Comparison of ENCODE assay signal across 18 cellular contexts in the genomic region with DNA sequence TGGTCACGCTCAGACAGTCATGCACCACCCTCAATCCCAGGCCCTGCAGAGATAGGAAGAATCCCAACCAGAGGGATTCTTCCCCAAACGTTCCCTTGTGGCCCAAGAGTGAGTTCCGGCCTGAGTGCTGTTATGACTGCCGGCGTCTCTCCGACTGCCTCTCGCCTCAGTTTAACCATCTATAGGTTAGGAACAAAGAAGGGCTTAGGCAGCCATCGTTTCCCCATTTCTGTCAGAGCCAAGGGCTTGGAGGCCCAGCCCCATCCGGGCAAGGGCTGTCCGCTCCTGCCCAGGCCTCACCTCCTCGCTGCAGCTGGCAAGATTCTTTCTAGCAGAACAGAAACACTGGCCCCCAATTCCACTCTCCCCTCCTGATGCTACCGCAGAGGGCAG. TPM values are rescaled to one million over a fixed set of nuclear protein-coding genes. Genes with fewer than 3 reads are reported as not detected.
DNase-seq lines count a peak whose midpoint lies in the region; ATAC-seq and TF ChIP-seq lines count a peak whose summit lies in the region.
"Had no signal": no experiment of that assay in that cellular context is flagged by ENCODE, and none has a peak within 500 bp of the region (broad histone marks: within the 10 kb centered on the region; RNA-seq: fewer than 3 reads in every experiment).

No MANE protein-coding gene starts in this region.

- H2AK5ac ChIP-seq in mesendoderm (ENCODE audit: low read length) = no peak overlapping the region

- H3K27me3 ChIP-seq in adipocyte (replicated peaks; ENCODE audit: control insufficient read depth, insufficient read depth, low read length) = no peaks in the 10 kb centered on the region
- no peaks in the 10 kb centered on the region for H3K27me3 ChIP-seq in mesendoderm (ENCODE audit: insufficient read depth, low read length, poor library complexity)
- no peaks in the 10 kb centered on the region for H3K27me3 ChIP-seq in sigmoid colon
- H3K27me3 ChIP-seq in right lobe of liver = no peaks in the 10 kb centered on the region

- DNase-seq in activated effector memory CD4-positive, alpha-beta T cell treated with anti-CD3 and anti-CD28 coated beads, Interleukin-2, amount 50 U/mL, for 16 hours = peak; percentile 17
- no peak for DNase-seq in activated effector memory CD4-positive, alpha-beta T cell treated with Interleukin-2 at 50 U/mL for 16 hours
- no peak for DNase-seq in adipocyte (ENCODE audit: low read depth)
- DNase-seq in mesendoderm = no peak
- DNase-seq in sigmoid colon = no peak
- no peak for DNase-seq in NCI-H2171 treated with DMSO at 0.1 percent for 48 hours (lab: John Stamatoyannopoulos, UW)
- DNase-seq in inferior parietal cortex (ENCODE audit: extremely low spot score) = no peak
- no peak for DNase-seq in right lobe of liver
- DNase-seq: AML-193; Caco-2; CD4-positive, alpha-beta T cell; GM23248; HCEC 1CT had no signal

- no peaks in the 10 kb centered on the region for H3K36me3 ChIP-seq in adipocyte (ENCODE audit: control insufficient read depth, insufficient read depth, low read length, severe bottlenecking)
- no peaks in the 10 kb centered on the region for H3K36me3 ChIP-seq in mesendoderm (ENCODE audit: control insufficient read depth, insufficient read depth, low read length)
- no peaks in the 10 kb centered on the region for H3K36me3 ChIP-seq in sigmoid colon
- no peaks in the 10 kb centered on the region for H3K36me3 ChIP-seq in right lobe of liver

- H2BK120ac ChIP-seq in mesendoderm (ENCODE audit: low read depth, low read length) = no peak overlapping the region

- TF ChIP-seq POLR2A in sigmoid colon (IDR thresholded peaks at IDR 0.05) (no peak), right lobe of liver (IDR thresholded peaks at IDR 0.05) (no peak)

- no peak for ATAC-seq in right lobe of liver
- ATAC-seq: A549 had no signal

- TF ChIP-seq CTCF in sigmoid colon (IDR thresholded peaks at IDR 0.05) (no peak), right lobe of liver (IDR thresholded peaks at IDR 0.05) (no peak)

- H2BK15ac ChIP-seq in mesendoderm (replicated peaks; ENCODE audit: low read depth) = no peak overlapping the region

- intact Hi-C loops in sigmoid colon (cut with DNase I) = loop anchor here (10.0 kb wide), 1 partner anchor 182 kb away; no protein-coding TSS in a partner anchor
- intact Hi-C loops in right lobe of liver (cut with DNase I) = loop anchor here (10.0 kb wide), 1 partner anchor 182 kb away; no protein-coding TSS in a partner anchor

- H3K23ac ChIP-seq in mesendoderm (ENCODE audit: low read length) = no peak overlapping the region

- WGBS in mesendoderm (ENCODE audit: extremely low coverage, insufficient coverage, low lambda C conversion rate) = no CpG with 5 or more reads among the region's 12 CpGs
- WGBS in sigmoid colon, 2 donors = 95% methylated on average over 12 of the region's 12 CpGs
- 79% methylated on average over 2 of the region's 12 CpGs for WGBS in right lobe of liver (ENCODE audit: insufficient coverage, low coverage, low lambda C conversion rate, missing lambda C conversion rate)

- H3K9ac ChIP-seq in adipocyte (ENCODE audit: low read length) (peak overlapping the region; percentile 85), mesendoderm (ENCODE audit: low read length) (no peak overlapping the region)
- H3K9ac ChIP-seq: GM23248 had no signal

- H3K27ac ChIP-seq in mesendoderm (ENCODE audit: low read depth, low read length) (no peak overlapping the region), sigmoid colon (peak overlapping the region in 3 of 4 donors; percentile 11 to 82 (median 72)), right lobe of liver (no peak overlapping the region)
- H3K27ac ChIP-seq: 22Rv1, A549, C4-2B, GM23248 had no signal

- H4K5ac ChIP-seq in mesendoderm (ENCODE audit: low read length) = no peak overlapping the region

- peak overlapping the region; percentile 17 for H3K56ac ChIP-seq in mesendoderm (ENCODE audit: low read length)

- no peak overlapping the region for H3K4me3 ChIP-seq in adipocyte (ENCODE audit: low read length)
- H3K4me3 ChIP-seq in mesendoderm (ENCODE audit: low read length) = no peak overlapping the region
- no peak overlapping the region for H3K4me3 ChIP-seq in sigmoid colon
- no peak overlapping the region for H3K4me3 ChIP-seq in right lobe of liver
- H3K4me3 ChIP-seq: A549, GM23248 had no signal

- H3K9me3 ChIP-seq in adipocyte (ENCODE audit: control insufficient read depth, low read length) (no peaks in the 10 kb centered on the region), sigmoid colon (no peaks in the 10 kb centered on the region), right lobe of liver (no peaks in the 10 kb centered on the region)
- H3K9me3 ChIP-seq: A549, Caco-2 had no signal

- no peak overlapping the region for H3K18ac ChIP-seq in mesendoderm (ENCODE audit: low read length)

- H2BK5ac ChIP-seq in mesendoderm (ENCODE audit: low read length) = no peak overlapping the region

- H3K4ac ChIP-seq in mesendoderm (ENCODE audit: low read depth, low read length) = no peak overlapping the region

- no peak for TF ChIP-seq EP300 in sigmoid colon (IDR thresholded peaks at IDR 0.05)

- H3K4me2 ChIP-seq in mesendoderm (ENCODE audit: low read length) = no peak overlapping the region
- H3K4me2 ChIP-seq: A549 had no signal

- peaks cover 74% of the 10 kb centered on the region for H3K4me1 ChIP-seq in adipocyte (ENCODE audit: control insufficient read depth, insufficient read depth, low read length)
- peaks cover 9% of the 10 kb centered on the region for H3K4me1 ChIP-seq in mesendoderm (ENCODE audit: control insufficient read depth, low read depth, low read length)
- H3K4me1 ChIP-seq in sigmoid colon = peaks cover 0 to 51% (median 42%) of the 10 kb centered on the region in 4 donors
- H3K4me1 ChIP-seq in right lobe of liver = peaks cover 0 to 4% (median 2%) of the 10 kb centered on the region in 4 donors
- H3K4me1 ChIP-seq: A549 had no signal

- no peaks in the 10 kb centered on the region for H3K79me2 ChIP-seq in mesendoderm (ENCODE audit: control insufficient read depth, insufficient read depth, low read length)

- H4K8ac ChIP-seq in mesendoderm (ENCODE audit: low read depth, low read length) = no peak overlapping the region

- H3K79me1 ChIP-seq in mesendoderm (ENCODE audit: low read length) = no peaks in the 10 kb centered on the region

RNA-seq across cellular contexts. Expression of gene STUM, which starts 58.7 kb away (rescaled TPM):
- 0.25 TPM for polyA plus RNA-seq in mesendoderm (2013, experiment 1 of 2)
- 0.22 TPM for polyA plus RNA-seq in mesendoderm (2013, experiment 2 of 2)
- total RNA-seq in sigmoid colon (10 to 100 TPM in 3 of 4 donors, 1 to 10 TPM in 1; 3.9 to 16.9 (median 13.6) TPM), right lobe of liver (under 1 TPM in 4 of 6 experiments, not detected in 2; 0.06 to 0.68 (median 0.13) TPM)
- 1 to 10 TPM in 1 of 3 donors, under 1 TPM in 2; under 0.01 to 7.2 (median 0.23) TPM for polyA plus RNA-seq in sigmoid colon
- total RNA-seq: CD4-positive, alpha-beta T cell; HT-29 had no signal
- polyA plus RNA-seq: A549, BJ, GM23248 had no signal

Comparison
In these comparisons a context has a peak if more than half of its experiments do, and no peak if none do; other contexts are left out.
1. H3K27ac ChIP-seq: peak in sigmoid colon (3 of 4); none in mesendoderm (single experiment) and right lobe of liver (0 of 3).